10 cellular contexts compared by ENCODE assay signal in genomic region chr9:130242270-130243014, GRCh38. TPM values are rescaled to one million over a fixed set of nuclear protein-coding genes. Genes with fewer than 3 reads are reported as not detected.
DNase-seq lines count a peak whose midpoint lies in the region; ATAC-seq and TF ChIP-seq lines count a peak whose summit lies in the region.
"Had no signal": no experiment of that assay in that cellular context is flagged by ENCODE, and none has a peak within 500 bp of the region (broad histone marks: within the 10 kb centered on the region; RNA-seq: fewer than 3 reads in every experiment).

No MANE protein-coding gene starts in this region.

- H3K9me3 Mint-ChIP-seq in CD8-positive, alpha-beta memory T cell = no peaks in the 10 kb centered on the region

- CTCF ChIA-PET in CD8-positive, alpha-beta memory T cell (lab: Charles Lee) = interaction anchor here (0.8 to 10.9 kb wide), 15 partner anchors 11 to 446 kb away, joined by 3 to 86 read pairs (median 3); no protein-coding TSS in a partner anchor

- 91% methylated on average over 11 of the region's 11 CpGs for WGBS in HUES64

- no peaks in the 10 kb centered on the region for H3K36me3 Mint-ChIP-seq in CD8-positive, alpha-beta memory T cell

- DNase-seq in CD8-positive, alpha-beta memory T cell = no peak
- DNase-seq in dorsolateral prefrontal cortex = peak in 1 of 10 donors; percentile 39
- no peak for DNase-seq in foreskin melanocyte
- DNase-seq in HuH-7 (ENCODE audit: low spot score) = no peak
- DNase-seq: NCI-H2081 treated with DMSO at 0.1 percent for 48 hours had no signal

- peak overlapping the region in 6 of 7 donors; percentile 61 to 82 (median 78) for H3K4me3 Mint-ChIP-seq in CD8-positive, alpha-beta memory T cell

- no peaks in the 10 kb centered on the region for H3K27me3 ChIP-seq in CD8-positive, alpha-beta memory T cell (ENCODE audit: insufficient read depth, low read length, poor library complexity, severe bottlenecking)
- H3K27me3 ChIP-seq in HUES64 (ENCODE audit: insufficient read depth, low read length) = no peaks in the 10 kb centered on the region
- H3K27me3 ChIP-seq in dorsolateral prefrontal cortex = no peaks in the 10 kb centered on the region
- H3K27me3 ChIP-seq in neuron (ENCODE audit: insufficient read depth, low read length) = no peaks in the 10 kb centered on the region

- peak overlapping the region in 7 of 8 donors; percentile 13 to 89 (median 70) for H3K27ac Mint-ChIP-seq in CD8-positive, alpha-beta memory T cell

- TF ChIP-seq CTCF in dorsolateral prefrontal cortex (IDR thresholded peaks at IDR 0.05 in 54 of 56, conservative IDR thresholded peaks at IDR 0.05 in 2 of 56; ENCODE audit: low read depth in 1 of 56, partially characterized antibody in 56 of 56) = no peak

- H3K4me1 ChIP-seq in CD8-positive, alpha-beta memory T cell (ENCODE audit: insufficient read depth, low read length) = peaks cover 21% of the 10 kb centered on the region
- H3K4me1 ChIP-seq in HUES64 (ENCODE audit: insufficient read depth, low read length) (0 out of 2 replicates have a peak, but pooled peaks cover 2% of the 10 kb centered on the region), neuron (ENCODE audit: insufficient read depth, low read length) (peaks cover 20% of the 10 kb centered on the region)

- no peak for ATAC-seq in HG02884 (IDR thresholded peaks at IDR 0.05; ENCODE audit: unreplicated experiment)
- no peak for ATAC-seq in HG03571 (IDR thresholded peaks at IDR 0.05; ENCODE audit: unreplicated experiment)

- H3K4me3 ChIP-seq in CD8-positive, alpha-beta memory T cell (ENCODE audit: low read length) = peak overlapping the region; percentile 12
- H3K4me3 ChIP-seq in HUES64 (ENCODE audit: low read length) (peak overlapping the region; percentile 6; the same call in 1 of the 2 replicates), dorsolateral prefrontal cortex (peak overlapping the region in 32 of 59 donors; percentile 6 to 57 (median 43)), neuron (ENCODE audit: low read length) (peak overlapping the region; percentile 4)

- peaks cover 0 to 1% of the 10 kb centered on the region in 2 donors for H3K27me3 Mint-ChIP-seq in CD8-positive, alpha-beta memory T cell

- H3K9ac ChIP-seq in HUES64 (ENCODE audit: low read depth, low read length) = no peak overlapping the region

- no peaks in the 10 kb centered on the region for H3K36me3 ChIP-seq in CD8-positive, alpha-beta memory T cell (ENCODE audit: insufficient read depth, low read length)
- H3K36me3 ChIP-seq in HUES64 (ENCODE audit: insufficient read depth, low read length) = no peaks in the 10 kb centered on the region
- H3K36me3 ChIP-seq in neuron (ENCODE audit: insufficient read depth, low read length) = no peaks in the 10 kb centered on the region

- POLR2A ChIA-PET in CD8-positive, alpha-beta memory T cell (lab: Charles Lee) = interaction anchor here (0.6 kb wide), 1 partner anchor 194 kb away, joined by 8 read pairs; no protein-coding TSS in a partner anchor

- H3K4me1 Mint-ChIP-seq in CD8-positive, alpha-beta memory T cell = peaks cover 13 to 26% (median 24%) of the 10 kb centered on the region in 3 donors

- no peak overlapping the region for H3K27ac ChIP-seq in CD8-positive, alpha-beta memory T cell (ENCODE audit: low read depth, low read length)
- H3K27ac ChIP-seq in HUES64 (ENCODE audit: low read depth, low read length) = no peak overlapping the region
- peak overlapping the region in 1 of 59 donors; percentile 31 for H3K27ac ChIP-seq in dorsolateral prefrontal cortex
- H3K27ac ChIP-seq: RWPE1 had no signal

- intact Hi-C loops in dorsolateral prefrontal cortex (cut with DNase I) = no loop called here

- peak overlapping the region; percentile 51 for H2AFZ ChIP-seq in neuron (ENCODE audit: low read depth, low read length)

- no peaks in the 10 kb centered on the region for H3K9me3 ChIP-seq in CD8-positive, alpha-beta memory T cell (ENCODE audit: low read length)
- H3K9me3 ChIP-seq in HUES64 (ENCODE audit: insufficient read depth, low read depth, low read length) (no peaks in the 10 kb centered on the region), neuron (ENCODE audit: low read length) (no peaks in the 10 kb centered on the region)

RNA-seq across cellular contexts. Expression of gene HMCN2, which starts 23.1 kb away (rescaled TPM):
- total RNA-seq in CD8-positive, alpha-beta memory T cell = not detected
- not detected for polyA plus RNA-seq in CD8-positive, alpha-beta memory T cell
- polyA plus RNA-seq in HUES64 (2013, experiment 1 of 2) = 1.0 TPM
- 1.6 TPM for polyA plus RNA-seq in HUES64 (2013, experiment 2 of 2)
- 1 to 10 TPM in 44 of 120 experiments, under 1 TPM in 76; 0.16 to 2.9 (median 0.85) TPM for total RNA-seq in dorsolateral prefrontal cortex
